2 cellular contexts compared by ENCODE assay signal in genomic region chr17:45852535-45853297, GRCh38.
TF ChIP-seq lines count a peak whose summit lies in the region.

No MANE protein-coding gene starts in this region.

TF ChIP-seq in WTC11, 78 proteins besides CTCF, POLR2A, EP300 and RAD21 (continued from another document):
- TF ChIP-seq AR (CRISPR knock-in tag; IDR thresholded peaks at IDR 0.05) (no peak), FOXP1 (CRISPR knock-in tag; IDR thresholded peaks at IDR 0.05; ENCODE audit: borderline replicate concordance) (no peak), ZNF232 (CRISPR knock-in tag; IDR thresholded peaks at IDR 0.05) (no peak), HMGA2 (CRISPR knock-in tag; IDR thresholded peaks at IDR 0.05) (no peak)

TF ChIP-seq in HepG2, 621 proteins besides CTCF, POLR2A, EP300 and RAD21 (continued from another document and continues in another):
- TF ChIP-seq ZBTB49 (CRISPR knock-in tag; IDR thresholded peaks at IDR 0.05; ENCODE audit: borderline replicate concordance) (0 out of 2 replicates have a peak, but pooled peaks have one; percentile 24), GATAD2A (CRISPR knock-in tag; IDR thresholded peaks at IDR 0.05) (0 out of 2 replicates have a peak, but pooled peaks have one; percentile 12), GZF1 (CRISPR knock-in tag; IDR thresholded peaks at IDR 0.05) (no peak), SP140L (CRISPR knock-in tag; IDR thresholded peaks at IDR 0.05; ENCODE audit: borderline replicate concordance) (no peak), ZNF30 (CRISPR knock-in tag; IDR thresholded peaks at IDR 0.05) (no peak), ZNF224 (CRISPR knock-in tag; IDR thresholded peaks at IDR 0.05) (no peak), ZNF414 (CRISPR knock-in tag; IDR thresholded peaks at IDR 0.05) (no peak), ZBTB38 (CRISPR knock-in tag; IDR thresholded peaks at IDR 0.05) (no peak), CEBPZ (IDR thresholded peaks at IDR 0.05; ENCODE audit: low read length) (no peak), NCOR1 (IDR thresholded peaks at IDR 0.05; ENCODE audit: borderline replicate concordance, low read length) (no peak), ZNF441 (CRISPR knock-in tag; IDR thresholded peaks at IDR 0.05; ENCODE audit: borderline replicate concordance) (no peak), ZFYVE20 (CRISPR knock-in tag; IDR thresholded peaks at IDR 0.05; ENCODE audit: borderline replicate concordance, low read depth) (no peak), CBFB (CRISPR knock-in tag; IDR thresholded peaks at IDR 0.05) (no peak), THAP7 (CRISPR knock-in tag; IDR thresholded peaks at IDR 0.05) (no peak), SOX13 (IDR thresholded peaks at IDR 0.05) (no peak), SOX13 (CRISPR knock-in tag; conservative IDR thresholded peaks at IDR 0.05 in 1 of 2, IDR thresholded peaks at IDR 0.05 in 1 of 2) (no peak), ARID2 (CRISPR knock-in tag; IDR thresholded peaks at IDR 0.05; ENCODE audit: borderline replicate concordance) (no peak), ZNF234 (CRISPR knock-in tag; conservative IDR thresholded peaks at IDR 0.05) (no peak), SPEN (CRISPR knock-in tag; IDR thresholded peaks at IDR 0.05; ENCODE audit: low read depth) (no peak), E2F1 (CRISPR knock-in tag; IDR thresholded peaks at IDR 0.05) (no peak; the same call in 1 of the 2 replicates), UBTF (CRISPR knock-in tag; IDR thresholded peaks at IDR 0.05) (no peak), ZBTB10 (CRISPR knock-in tag; IDR thresholded peaks at IDR 0.05; ENCODE audit: borderline replicate concordance) (no peak), STAG1 (CRISPR knock-in tag; IDR thresholded peaks at IDR 0.05) (peak; percentile 87), NPAS2 (CRISPR knock-in tag; IDR thresholded peaks at IDR 0.05; ENCODE audit: borderline replicate concordance) (no peak), PCBP2 (optimal IDR thresholded peaks at IDR 0.05; ENCODE audit: low read depth, low read length, poor library complexity, severe bottlenecking) (no peak), ELF1 (CRISPR knock-in tag; IDR thresholded peaks at IDR 0.05) (0 out of 2 replicates have a peak, but pooled peaks have one; percentile 23), ZNF503 (CRISPR knock-in tag; IDR thresholded peaks at IDR 0.05) (no peak), ZNF780A (CRISPR knock-in tag; IDR thresholded peaks at IDR 0.05) (no peak), TFE3 (CRISPR knock-in tag; IDR thresholded peaks at IDR 0.05) (0 out of 2 replicates have a peak, but pooled peaks have one; percentile 26), CEBPG (CRISPR knock-in tag; IDR thresholded peaks at IDR 0.05) (no peak), ZNF563 (CRISPR knock-in tag; IDR thresholded peaks at IDR 0.05) (no peak), IKZF1 (IDR thresholded peaks at IDR 0.05) (no peak), ZNF597 (CRISPR knock-in tag; IDR thresholded peaks at IDR 0.05) (no peak), ZSCAN20 (CRISPR knock-in tag; IDR thresholded peaks at IDR 0.05; ENCODE audit: borderline replicate concordance) (no peak), PHB2 (IDR thresholded peaks at IDR 0.05; ENCODE audit: partially characterized antibody) (no peak), ZNF460 (CRISPR knock-in tag; IDR thresholded peaks at IDR 0.05; ENCODE audit: borderline replicate concordance) (no peak), JARID2 (CRISPR knock-in tag; IDR thresholded peaks at IDR 0.05; ENCODE audit: insufficient replicate concordance) (peak; percentile 64), EHMT2 (IDR thresholded peaks at IDR 0.05; ENCODE audit: borderline replicate concordance, low read depth, low read length) (no peak), ZNF891 (CRISPR knock-in tag; IDR thresholded peaks at IDR 0.05) (no peak), GATAD1 (CRISPR knock-in tag; IDR thresholded peaks at IDR 0.05) (no peak), ZNF333 (CRISPR knock-in tag; IDR thresholded peaks at IDR 0.05; ENCODE audit: borderline replicate concordance) (no peak)
